In genomic region chr6:20458051-20458894, GRCh38 we compare ENCODE assay signal across 1 cellular context.
TF ChIP-seq lines count a peak whose summit lies in the region.

No MANE protein-coding gene starts in this region.

TF ChIP-seq in K562, 482 proteins besides CTCF, POLR2A, EP300 and RAD21 (continued from another document and continues in another):
- TF ChIP-seq E2F8 (IDR thresholded peaks at IDR 0.05; ENCODE audit: low read depth, partially characterized antibody) (peak; percentile 48), NR1H2 (CRISPR knock-in tag; IDR thresholded peaks at IDR 0.05) (no peak), MAZ (CRISPR knock-in tag; conservative IDR thresholded peaks at IDR 0.05 in 1 of 2, IDR thresholded peaks at IDR 0.05 in 1 of 2) (peak; percentile 61 to 64; a peak in 3 of 4 replicates), ZBTB2 (IDR thresholded peaks at IDR 0.05) (peak; percentile 75; the same call in 1 of the 2 replicates), RFX1 (IDR thresholded peaks at IDR 0.05) (no peak), FOXJ2 (tag; IDR thresholded peaks at IDR 0.05) (peak; percentile 76; the same call in 1 of the 2 replicates), MTA1 (IDR thresholded peaks at IDR 0.05; ENCODE audit: borderline replicate concordance) (peak; percentile 76; the same call in 1 of the 2 replicates), ZNF408 (CRISPR knock-in tag; IDR thresholded peaks at IDR 0.05; ENCODE audit: low read depth) (no peak), NR2F6 (CRISPR knock-in tag; IDR thresholded peaks at IDR 0.05) (0 out of 2 replicates have a peak, but pooled peaks have one; percentile 16), TAF9B (IDR thresholded peaks at IDR 0.05; ENCODE audit: partially characterized antibody) (peak; percentile 43), ZNF668 (CRISPR knock-in tag; IDR thresholded peaks at IDR 0.05) (no peak), CTBP1 (IDR thresholded peaks at IDR 0.05; ENCODE audit: borderline replicate concordance) (peak; percentile 76; the same call in 1 of the 2 replicates), CBFA2T3 (IDR thresholded peaks at IDR 0.05) (peak; percentile 93), MAX (CRISPR knock-in tag; IDR thresholded peaks at IDR 0.05) (no peak), ZNF639 (CRISPR knock-in tag; conservative IDR thresholded peaks at IDR 0.05 in 1 of 2, IDR thresholded peaks at IDR 0.05 in 1 of 2) (peak in 1 of 2 experiments; percentile 90; a peak in 2 of 4 replicates), PHF8 (IDR thresholded peaks at IDR 0.05; ENCODE audit: borderline replicate concordance, low read length) (no peak), HDAC3 (IDR thresholded peaks at IDR 0.05; ENCODE audit: borderline replicate concordance, partially characterized antibody) (peak; percentile 87), ZKSCAN8 (CRISPR knock-in tag; IDR thresholded peaks at IDR 0.05) (peak; percentile 7; the same call in 1 of the 2 replicates), ZBTB33 (CRISPR knock-in tag; IDR thresholded peaks at IDR 0.05) (no peak), KAT8 (IDR thresholded peaks at IDR 0.05; ENCODE audit: low read depth) (no peak), RBM39 (optimal IDR thresholded peaks at IDR 0.05; ENCODE audit: low read depth, low read length) (no peak), RERE (CRISPR knock-in tag; IDR thresholded peaks at IDR 0.05; ENCODE audit: borderline replicate concordance) (no peak), ZNF311 (CRISPR knock-in tag; IDR thresholded peaks at IDR 0.05) (peak; percentile 11; the same call in 1 of the 2 replicates), ZNF592 (IDR thresholded peaks at IDR 0.05) (peak; percentile 87; the same call in 1 of the 2 replicates), ZNF347 (CRISPR knock-in tag; IDR thresholded peaks at IDR 0.05; ENCODE audit: low read depth) (0 out of 2 replicates have a peak, but pooled peaks have one; percentile 58), CCNT2 (IDR thresholded peaks at IDR 0.05; ENCODE audit: borderline replicate concordance, extremely low read depth, insufficient read length, low read depth, low read length) (peak; percentile 79), HOXB6 (CRISPR knock-in tag; IDR thresholded peaks at IDR 0.05; ENCODE audit: borderline replicate concordance) (no peak)
